Comparison of ENCODE assay signal across 25 cellular contexts in genomic region chr10:124962421-124962820, GRCh38.
"Had no signal": no experiment of that assay in that cellular context is flagged by ENCODE, and none has a peak within 500 bp of the region (broad histone marks: within the 10 kb centered on the region; RNA-seq: fewer than 3 reads in every experiment).

No MANE protein-coding gene starts in this region.

- H3K4me3 Mint-ChIP-seq: activated T-cell treated with anti-CD3 and anti-CD28 coated beads, Interleukin-2, amount 50 U/mL, for 24 hours; activated T-helper 17 cell treated with anti-CD3 and anti-CD28 coated beads, Interleukin-2, amount 50 U/mL, for 72 hours; central memory CD8-positive, alpha-beta T cell; memory B cell; nephron progenitor cell had no signal

- H3K27ac Mint-ChIP-seq: activated naive CD4-positive, alpha-beta T cell treated with anti-CD3 and anti-CD28 coated beads, Interleukin-2, amount 50 U/mL, for 72 hours; memory B cell; nephron progenitor cell had no signal

- DNase-seq: activated CD4-positive, alpha-beta T cell treated with anti-CD3 and anti-CD28 coated beads for 1 hour; activated CD4-positive, alpha-beta T cell treated with anti-CD3 and anti-CD28 coated beads, Interleukin-2, amount 50 U/mL, for 1 hour; activated CD8-positive, alpha-beta memory T cell treated with anti-CD3 and anti-CD28 coated beads for 24 hours; activated CD8-positive, alpha-beta memory T cell treated with anti-CD3 and anti-CD28 coated beads, Interleukin-2, amount 50 U/mL, for 4 hours; activated T-cell treated with anti-CD3 and anti-CD28 coated beads, Interleukin-2, amount 50 U/mL, for 24 hours; aorta; heart right ventricle; left colon; nephron progenitor cell; spleen; stimulated activated CD4-positive, alpha-beta T cell treated with anti-CD3 and anti-CD28 coated beads, Interleukin-4, amount 100 ng/mL, for 1 hour; stimulated activated naive CD4-positive, alpha-beta T cell; T-helper 1 cell; T-helper 9 cell; upper lobe of left lung had no signal

- H3K36me3 ChIP-seq: breast epithelium had no signal

- H3K27ac ChIP-seq: breast epithelium, coronary artery, esophagus muscularis mucosa, heart right ventricle, parathyroid adenoma, spleen, thoracic aorta, upper lobe of left lung had no signal

- H3K27me3 Mint-ChIP-seq: activated T-cell treated with anti-CD3 and anti-CD28 coated beads, Interleukin-2, amount 50 U/mL, for 24 hours; activated T-helper 17 cell treated with anti-CD3 and anti-CD28 coated beads, Interleukin-2, amount 50 U/mL, for 72 hours; central memory CD8-positive, alpha-beta T cell; memory B cell had no signal

- H3K9me3 Mint-ChIP-seq: activated naive CD4-positive, alpha-beta T cell treated with anti-CD3 and anti-CD28 coated beads, Interleukin-2, amount 50 U/mL, for 72 hours; activated T-cell treated with anti-CD3 and anti-CD28 coated beads, Interleukin-2, amount 50 U/mL, for 24 hours; activated T-helper 17 cell treated with anti-CD3 and anti-CD28 coated beads, Interleukin-2, amount 50 U/mL, for 72 hours; central memory CD8-positive, alpha-beta T cell; memory B cell; nephron progenitor cell had no signal

- H3K27me3 ChIP-seq: breast epithelium, esophagus muscularis mucosa, heart right ventricle, spleen, upper lobe of left lung had no signal

- H3K9me3 ChIP-seq: breast epithelium, esophagus muscularis mucosa, heart right ventricle, spleen, thoracic aorta, upper lobe of left lung had no signal

- H3K4me3 ChIP-seq: breast epithelium, coronary artery, esophagus muscularis mucosa, heart right ventricle, spleen, thoracic aorta, upper lobe of left lung had no signal

- H2AFZ ChIP-seq: parathyroid adenoma had no signal

- ATAC-seq: activated naive CD4-positive, alpha-beta T cell treated with anti-CD3 and anti-CD28 coated beads, Interleukin-2, amount 50 U/mL, for 72 hours; activated T-helper 17 cell treated with anti-CD3 and anti-CD28 coated beads, Interleukin-2, amount 50 U/mL, for 72 hours; heart right ventricle; left colon; sciatic nerve had no signal
